ENCODE assay signal across 17 cellular contexts in the genomic region with DNA sequence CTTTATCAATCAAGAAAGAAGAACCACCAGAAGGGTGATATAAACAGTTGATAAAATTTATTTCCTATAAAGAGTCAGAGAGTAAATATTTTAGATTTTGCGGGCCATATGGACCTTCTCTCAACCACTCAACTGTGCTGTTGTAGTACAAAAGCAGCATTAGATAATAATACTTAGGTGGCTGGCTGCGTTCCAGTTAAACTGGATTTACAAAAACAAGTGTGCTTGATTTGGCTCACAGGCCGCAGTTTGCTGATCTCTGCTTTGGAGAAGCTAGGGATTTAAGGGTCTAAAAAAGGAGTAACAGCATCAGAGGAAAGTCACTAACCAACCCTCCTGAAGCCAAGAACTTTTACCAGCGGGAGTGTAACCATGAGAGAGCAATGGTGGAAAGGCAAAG.
A peak's percentile ranks its signal among the peaks of the same experiment; 100 is the strongest.
DNase-seq lines count a peak whose midpoint lies in the region; ATAC-seq and TF ChIP-seq lines count a peak whose summit lies in the region.
"Had no signal": no experiment of that assay in that cellular context is flagged by ENCODE, and none has a peak within 500 bp of the region (broad histone marks: within the 10 kb centered on the region; RNA-seq: fewer than 3 reads in every experiment).

No MANE protein-coding gene starts in this region.

- TF ChIP-seq CTCF in hepatocyte (IDR thresholded peaks at IDR 0.05; ENCODE audit: poor library complexity) = no peak
- TF ChIP-seq CTCF in RWPE1 (conservative IDR thresholded peaks at IDR 0.05; ENCODE audit: low read depth) = no peak

- no peaks in the 10 kb centered on the region for H3K79me2 ChIP-seq in hepatocyte

- no peaks in the 10 kb centered on the region for H3K4me1 ChIP-seq in hepatocyte (ENCODE audit: insufficient read depth)
- H3K4me1 ChIP-seq: esophagus muscularis mucosa, HAP-1, prostate gland had no signal

- H3K27ac ChIP-seq in hepatocyte = no peak overlapping the region
- H3K27ac ChIP-seq in RWPE1 = no peak overlapping the region
- H3K27ac ChIP-seq: esophagus muscularis mucosa, prostate gland had no signal

- no peak overlapping the region for H3K4me3 ChIP-seq in hepatocyte
- H3K4me3 ChIP-seq: esophagus muscularis mucosa, HAP-1, prostate gland had no signal

- H2AFZ ChIP-seq in hepatocyte = no peak overlapping the region

- ATAC-seq in SK-N-SH treated with all-trans-retinoic acid at 6 μM for 48 hours (no peak), GM18909 (IDR thresholded peaks at IDR 0.05; ENCODE audit: poor library complexity, unreplicated experiment) (no peak)

- no peaks in the 10 kb centered on the region for H3K9me3 ChIP-seq in hepatocyte (ENCODE audit: low read depth)
- H3K9me3 ChIP-seq: esophagus muscularis mucosa, HAP-1, prostate gland had no signal

- CTCF ChIA-PET in RWPE1 (lab: Yijun Ruan, JAX) = no interaction called here

- H4K20me1 ChIP-seq in hepatocyte (ENCODE audit: insufficient read depth, poor library complexity, severe bottlenecking) = no peaks in the 10 kb centered on the region

- no peaks in the 10 kb centered on the region for H3K27me3 ChIP-seq in hepatocyte
- H3K27me3 ChIP-seq: esophagus muscularis mucosa had no signal

- H3K4me2 ChIP-seq in hepatocyte = no peak overlapping the region

- POLR2A ChIA-PET in RWPE1 (lab: Yijun Ruan, JAX; ENCODE audit: low non-redundant PET) = no interaction called here

- DNase-seq in D341Med (ENCODE audit: low spot score) (peak; percentile 42), NCI-H128 (lab: John Stamatoyannopoulos, UW; ENCODE audit: unreplicated experiment) (peak; percentile 8), NCI-H524 (lab: John Stamatoyannopoulos, UW) (peak; percentile 74 to 90), hepatocyte (ENCODE audit: low spot score) (peak; percentile 19), RWPE1 (ENCODE audit: low spot score) (no peak)
- DNase-seq: activated CD4-positive, alpha-beta memory T cell treated with anti-CD3 and anti-CD28 coated beads for 36 hours; activated naive CD8-positive, alpha-beta T cell treated with anti-CD3 and anti-CD28 coated beads, Interleukin-2, amount 10 ng/mL, durations not matched to agents 7 days and 5 days; C1 segment of cervical spinal cord; Calu3; effector CD4-positive, alpha-beta T cell; islet precursor cell; substantia nigra had no signal

- WGBS in hepatocyte (ENCODE audit: low lambda C conversion rate, missing lambda C conversion rate) = 54% methylated on average over 4 of the region's 4 CpGs

- no peaks in the 10 kb centered on the region for H3K9me2 ChIP-seq in hepatocyte (replicated peaks; ENCODE audit: insufficient read depth)

- no peaks in the 10 kb centered on the region for H3K36me3 ChIP-seq in hepatocyte (replicated peaks; ENCODE audit: insufficient read depth, low read depth)
- H3K36me3 ChIP-seq: esophagus muscularis mucosa, HAP-1, prostate gland had no signal

TF ChIP-seq in SK-N-SH treated with all-trans-retinoic acid at 6 μM for 48 hours, 23 proteins besides CTCF, POLR2A, EP300 and RAD21 (continues in another document):
- TF ChIP-seq ZFP3 (CRISPR knock-in tag; IDR thresholded peaks at IDR 0.05) (no peak), RARB (CRISPR knock-in tag; IDR thresholded peaks at IDR 0.05) (no peak), OSR1 (CRISPR knock-in tag; IDR thresholded peaks at IDR 0.05) (no peak), TOX (CRISPR knock-in tag; IDR thresholded peaks at IDR 0.05; ENCODE audit: borderline replicate concordance) (no peak), ZC3H10 (CRISPR knock-in tag; IDR thresholded peaks at IDR 0.05) (no peak), ESRRG (CRISPR knock-in tag; IDR thresholded peaks at IDR 0.05) (no peak), GLIS3 (CRISPR knock-in tag; IDR thresholded peaks at IDR 0.05) (no peak), ARNTL (CRISPR knock-in tag; IDR thresholded peaks at IDR 0.05; ENCODE audit: borderline replicate concordance, low read depth) (no peak), ZNF565 (CRISPR knock-in tag; conservative IDR thresholded peaks at IDR 0.05; ENCODE audit: low read depth) (no peak), PPARA (CRISPR knock-in tag; IDR thresholded peaks at IDR 0.05; ENCODE audit: borderline replicate concordance) (no peak), ZFP30 (CRISPR knock-in tag; IDR thresholded peaks at IDR 0.05) (no peak), ISL1 (CRISPR knock-in tag; IDR thresholded peaks at IDR 0.05) (no peak)
- TF ChIP-seq, protein P1, sequence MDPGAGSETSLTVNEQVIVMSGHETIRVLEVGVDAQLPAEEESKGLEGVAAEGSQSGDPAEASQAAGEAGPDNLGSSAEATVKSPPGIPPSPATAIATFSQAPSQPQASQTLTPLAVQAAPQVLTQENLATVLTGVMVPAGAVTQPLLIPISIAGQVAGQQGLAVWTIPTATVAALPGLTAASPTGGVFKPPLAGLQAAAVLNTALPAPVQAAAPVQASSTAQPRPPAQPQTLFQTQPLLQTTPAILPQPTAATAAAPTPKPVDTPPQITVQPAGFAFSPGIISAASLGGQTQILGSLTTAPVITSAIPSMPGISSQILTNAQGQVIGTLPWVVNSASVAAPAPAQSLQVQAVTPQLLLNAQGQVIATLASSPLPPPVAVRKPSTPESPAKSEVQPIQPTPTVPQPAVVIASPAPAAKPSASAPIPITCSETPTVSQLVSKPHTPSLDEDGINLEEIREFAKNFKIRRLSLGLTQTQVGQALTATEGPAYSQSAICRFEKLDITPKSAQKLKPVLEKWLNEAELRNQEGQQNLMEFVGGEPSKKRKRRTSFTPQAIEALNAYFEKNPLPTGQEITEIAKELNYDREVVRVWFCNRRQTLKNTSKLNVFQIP (CRISPR knock-in tag; IDR thresholded peaks at IDR 0.05; ENCODE audit: borderline replicate concordance, low read depth) = no peak
- TF ChIP-seq, protein P2, sequence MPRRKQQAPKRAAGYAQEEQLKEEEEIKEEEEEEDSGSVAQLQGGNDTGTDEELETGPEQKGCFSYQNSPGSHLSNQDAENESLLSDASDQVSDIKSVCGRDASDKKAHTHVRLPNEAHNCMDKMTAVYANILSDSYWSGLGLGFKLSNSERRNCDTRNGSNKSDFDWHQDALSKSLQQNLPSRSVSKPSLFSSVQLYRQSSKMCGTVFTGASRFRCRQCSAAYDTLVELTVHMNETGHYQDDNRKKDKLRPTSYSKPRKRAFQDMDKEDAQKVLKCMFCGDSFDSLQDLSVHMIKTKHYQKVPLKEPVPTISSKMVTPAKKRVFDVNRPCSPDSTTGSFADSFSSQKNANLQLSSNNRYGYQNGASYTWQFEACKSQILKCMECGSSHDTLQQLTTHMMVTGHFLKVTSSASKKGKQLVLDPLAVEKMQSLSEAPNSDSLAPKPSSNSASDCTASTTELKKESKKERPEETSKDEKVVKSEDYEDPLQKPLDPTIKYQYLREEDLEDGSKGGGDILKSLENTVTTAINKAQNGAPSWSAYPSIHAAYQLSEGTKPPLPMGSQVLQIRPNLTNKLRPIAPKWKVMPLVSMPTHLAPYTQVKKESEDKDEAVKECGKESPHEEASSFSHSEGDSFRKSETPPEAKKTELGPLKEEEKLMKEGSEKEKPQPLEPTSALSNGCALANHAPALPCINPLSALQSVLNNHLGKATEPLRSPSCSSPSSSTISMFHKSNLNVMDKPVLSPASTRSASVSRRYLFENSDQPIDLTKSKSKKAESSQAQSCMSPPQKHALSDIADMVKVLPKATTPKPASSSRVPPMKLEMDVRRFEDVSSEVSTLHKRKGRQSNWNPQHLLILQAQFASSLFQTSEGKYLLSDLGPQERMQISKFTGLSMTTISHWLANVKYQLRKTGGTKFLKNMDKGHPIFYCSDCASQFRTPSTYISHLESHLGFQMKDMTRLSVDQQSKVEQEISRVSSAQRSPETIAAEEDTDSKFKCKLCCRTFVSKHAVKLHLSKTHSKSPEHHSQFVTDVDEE (CRISPR knock-in tag; IDR thresholded peaks at IDR 0.05) = no peak
- TF ChIP-seq, protein P3, sequence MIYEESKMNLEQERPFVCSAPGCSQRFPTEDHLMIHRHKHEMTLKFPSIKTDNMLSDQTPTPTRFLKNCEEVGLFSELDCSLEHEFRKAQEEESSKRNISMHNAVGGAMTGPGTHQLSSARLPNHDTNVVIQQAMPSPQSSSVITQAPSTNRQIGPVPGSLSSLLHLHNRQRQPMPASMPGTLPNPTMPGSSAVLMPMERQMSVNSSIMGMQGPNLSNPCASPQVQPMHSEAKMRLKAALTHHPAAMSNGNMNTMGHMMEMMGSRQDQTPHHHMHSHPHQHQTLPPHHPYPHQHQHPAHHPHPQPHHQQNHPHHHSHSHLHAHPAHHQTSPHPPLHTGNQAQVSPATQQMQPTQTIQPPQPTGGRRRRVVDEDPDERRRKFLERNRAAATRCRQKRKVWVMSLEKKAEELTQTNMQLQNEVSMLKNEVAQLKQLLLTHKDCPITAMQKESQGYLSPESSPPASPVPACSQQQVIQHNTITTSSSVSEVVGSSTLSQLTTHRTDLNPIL (CRISPR knock-in tag; IDR thresholded peaks at IDR 0.05; ENCODE audit: low read depth) = no peak
- TF ChIP-seq, protein P4, sequence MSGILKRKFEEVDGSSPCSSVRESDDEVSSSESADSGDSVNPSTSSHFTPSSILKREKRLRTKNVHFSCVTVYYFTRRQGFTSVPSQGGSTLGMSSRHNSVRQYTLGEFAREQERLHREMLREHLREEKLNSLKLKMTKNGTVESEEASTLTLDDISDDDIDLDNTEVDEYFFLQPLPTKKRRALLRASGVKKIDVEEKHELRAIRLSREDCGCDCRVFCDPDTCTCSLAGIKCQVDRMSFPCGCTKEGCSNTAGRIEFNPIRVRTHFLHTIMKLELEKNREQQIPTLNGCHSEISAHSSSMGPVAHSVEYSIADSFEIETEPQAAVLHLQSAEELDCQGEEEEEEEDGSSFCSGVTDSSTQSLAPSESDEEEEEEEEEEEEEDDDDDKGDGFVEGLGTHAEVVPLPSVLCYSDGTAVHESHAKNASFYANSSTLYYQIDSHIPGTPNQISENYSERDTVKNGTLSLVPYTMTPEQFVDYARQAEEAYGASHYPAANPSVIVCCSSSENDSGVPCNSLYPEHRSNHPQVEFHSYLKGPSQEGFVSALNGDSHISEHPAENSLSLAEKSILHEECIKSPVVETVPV (CRISPR knock-in tag; IDR thresholded peaks at IDR 0.05) = no peak
- TF ChIP-seq, protein P5, sequence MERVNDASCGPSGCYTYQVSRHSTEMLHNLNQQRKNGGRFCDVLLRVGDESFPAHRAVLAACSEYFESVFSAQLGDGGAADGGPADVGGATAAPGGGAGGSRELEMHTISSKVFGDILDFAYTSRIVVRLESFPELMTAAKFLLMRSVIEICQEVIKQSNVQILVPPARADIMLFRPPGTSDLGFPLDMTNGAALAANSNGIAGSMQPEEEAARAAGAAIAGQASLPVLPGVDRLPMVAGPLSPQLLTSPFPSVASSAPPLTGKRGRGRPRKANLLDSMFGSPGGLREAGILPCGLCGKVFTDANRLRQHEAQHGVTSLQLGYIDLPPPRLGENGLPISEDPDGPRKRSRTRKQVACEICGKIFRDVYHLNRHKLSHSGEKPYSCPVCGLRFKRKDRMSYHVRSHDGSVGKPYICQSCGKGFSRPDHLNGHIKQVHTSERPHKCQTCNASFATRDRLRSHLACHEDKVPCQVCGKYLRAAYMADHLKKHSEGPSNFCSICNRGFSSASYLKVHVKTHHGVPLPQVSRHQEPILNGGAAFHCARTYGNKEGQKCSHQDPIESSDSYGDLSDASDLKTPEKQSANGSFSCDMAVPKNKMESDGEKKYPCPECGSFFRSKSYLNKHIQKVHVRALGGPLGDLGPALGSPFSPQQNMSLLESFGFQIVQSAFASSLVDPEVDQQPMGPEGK (CRISPR knock-in tag; IDR thresholded peaks at IDR 0.05; ENCODE audit: borderline replicate concordance) = no peak
